Comparison of ENCODE assay signal across 20 cellular contexts in genomic region chr18:34509879-34510586, GRCh38.
A peak's percentile ranks its signal among the peaks of the same experiment; 100 is the strongest.
DNase-seq lines count a peak whose midpoint lies in the region; ATAC-seq, FAIRE-seq and TF ChIP-seq lines count a peak whose summit lies in the region.
"Had no signal": no experiment of that assay in that cellular context is flagged by ENCODE, and none has a peak within 500 bp of the region (broad histone marks: within the 10 kb centered on the region; RNA-seq: fewer than 3 reads in every experiment).

No MANE protein-coding gene starts in this region.

- peaks cover 15% of the 10 kb centered on the region for H3K4me1 ChIP-seq in BLaER1
- H3K4me1 ChIP-seq in H1 (replicated peaks in 1 of 4; ENCODE audit: control insufficient read depth in 3 of 4, insufficient read depth in 4 of 4, low read length in 3 of 4): peaks cover 0 to 10% (median 5%) of the 10 kb centered on the region in 4 experiments; a peak in 3 of 7 replicates

- WGBS in H1 (ENCODE audit: extremely low coverage in 1 of 2, insufficient coverage in 1 of 2, insufficient read length in 1 of 2, insufficient replicate concordance in 2 of 2, low coverage in 1 of 2, low lambda C conversion rate in 2 of 2, missing lambda C conversion rate in 1 of 2), 2 experiments: 94% methylated on average over 7 of the region's 7 CpGs; no CpG with 5 or more reads in 1 of the 2 experiments

- POLR2A ChIA-PET in H1 (lab: Charles Lee; ENCODE audit: partially characterized antibody): no interaction called here
- POLR2A ChIA-PET in naive thymus-derived CD8-positive, alpha-beta T cell (lab: Charles Lee): no interaction called here

- H2AFZ ChIP-seq in H1 (ENCODE audit: low read length): no peak overlapping the region

- H3K27me3 ChIP-seq in BLaER1 (no peaks in the 10 kb centered on the region), H1 (replicated peaks in 1 of 4; ENCODE audit: control insufficient read depth in 3 of 4, extremely low read depth in 1 of 4, insufficient read depth in 3 of 4, low read length in 3 of 4) (no peaks in the 10 kb centered on the region)

- H2BK12ac ChIP-seq in H1 (ENCODE audit: low read depth, low read length): no peak overlapping the region

- no peaks in the 10 kb centered on the region for H3K27me3 Mint-ChIP-seq in naive thymus-derived CD8-positive, alpha-beta T cell
- H3K27me3 Mint-ChIP-seq: B cell had no signal

- no peak for ATAC-seq in HG02840 (IDR thresholded peaks at IDR 0.05; ENCODE audit: low FRiP score, unreplicated experiment)
- ATAC-seq in naive thymus-derived CD8-positive, alpha-beta T cell: no peak
- ATAC-seq: HepG2, PC-3 had no signal

- H3K23ac ChIP-seq in H1 (ENCODE audit: insufficient read length): no peak overlapping the region

- H3K36me3 ChIP-seq in BLaER1 (no peaks in the 10 kb centered on the region), H1 (ENCODE audit: control insufficient read depth in 2 of 4, insufficient read depth in 4 of 4, low read length in 3 of 4) (no peaks in the 10 kb centered on the region; a peak in 1 of 8 replicates)

- no peak overlapping the region for H4K91ac ChIP-seq in H1 (replicated peaks; ENCODE audit: insufficient read length, low read length)

- H2BK5ac ChIP-seq in H1 (ENCODE audit: low read depth, low read length): no peak overlapping the region

- H3K79me2 ChIP-seq in H1 (ENCODE audit: control insufficient read depth in 1 of 2, insufficient read depth in 2 of 2, low read length in 2 of 2): peaks cover 0 to 9% of the 10 kb centered on the region in 2 experiments; a peak in 1 of 4 replicates

- H3K36me3 Mint-ChIP-seq in naive thymus-derived CD8-positive, alpha-beta T cell: peaks cover 0 to 3% (median 0%) of the 10 kb centered on the region in 3 donors

- H3K4me3 Mint-ChIP-seq in naive thymus-derived CD8-positive, alpha-beta T cell: no peak overlapping the region
- H3K4me3 Mint-ChIP-seq: B cell, H9 had no signal

- no peak overlapping the region for H3K4ac ChIP-seq in H1 (replicated peaks; ENCODE audit: insufficient read length, low read depth, low read length)

- H3K9me3 Mint-ChIP-seq in naive thymus-derived CD8-positive, alpha-beta T cell: peaks cover 0 to 12% (median 3%) of the 10 kb centered on the region in 9 donors

- H2AK5ac ChIP-seq in H1 (ENCODE audit: low read depth, low read length): 0 out of 2 replicates have a peak overlapping the region, but pooled peaks have one; percentile 46

- no peaks in the 10 kb centered on the region for H3K4me1 Mint-ChIP-seq in naive thymus-derived CD8-positive, alpha-beta T cell
- H3K4me1 Mint-ChIP-seq: B cell had no signal

- H3K9me3 ChIP-seq in BLaER1 (peaks cover 2% of the 10 kb centered on the region), H1 (ENCODE audit: insufficient read depth in 2 of 2, low read depth in 1 of 2, low read length in 1 of 2) (peaks cover 0 to 6% of the 10 kb centered on the region in 2 experiments; a peak in 1 of 4 replicates)

- H3K27ac ChIP-seq in BLaER1 (no peak overlapping the region), H1 (ENCODE audit: low read depth, low read length) (no peak overlapping the region)

- CTCF ChIA-PET in H1 (lab: Charles Lee; ENCODE audit: partially characterized antibody): interaction anchor here (0.6 to 1.8 kb wide), 8 partner anchors 18 to 638 kb away, joined by 3 to 6 read pairs (median 3); no protein-coding TSS in a partner anchor

- no peak for TF ChIP-seq EP300 in H1 (IDR thresholded peaks at IDR 0.05; ENCODE audit: borderline replicate concordance in 1 of 2, low read depth in 2 of 2, low read length in 2 of 2)

- no peak overlapping the region for H3K4me3 ChIP-seq in BLaER1
- H3K4me3 ChIP-seq in H1 (ENCODE audit: extremely low read depth in 1 of 4, insufficient read depth in 2 of 4, low read depth in 3 of 4, low read length in 4 of 4): no peak overlapping the region

- TF ChIP-seq RAD21 in H1 (IDR thresholded peaks at IDR 0.05 in 1 of 2, conservative IDR thresholded peaks at IDR 0.05 in 1 of 2; ENCODE audit: low read depth in 2 of 2, low read length in 2 of 2): no peak

- H3K23me2 ChIP-seq in H1 (ENCODE audit: low read depth, low read length): no peaks in the 10 kb centered on the region

- H3K56ac ChIP-seq in H1 (replicated peaks; ENCODE audit: insufficient read length, low read depth, low read length): no peak overlapping the region

- H3K9ac ChIP-seq in BLaER1 (no peak overlapping the region), H1 (replicated peaks in 1 of 4; ENCODE audit: extremely low read depth in 1 of 4, low read depth in 3 of 4, low read length in 3 of 4) (no peak overlapping the region)

- H2BK120ac ChIP-seq in H1 (replicated peaks; ENCODE audit: low read depth, low read length): no peak overlapping the region

- no peaks in the 10 kb centered on the region for H3K79me1 ChIP-seq in H1 (ENCODE audit: low read depth, low read length)

- no peak overlapping the region for H3K14ac ChIP-seq in H1 (ENCODE audit: insufficient read length)

- H2BK15ac ChIP-seq in H1 (ENCODE audit: low read length): no peak overlapping the region

- peak; percentile 29 for FAIRE-seq in D721Med (lab: Jason Lieb, UNC)
- FAIRE-seq in H1 (lab: Jason Lieb, UNC): no peak
- FAIRE-seq: GM19239, HepG2 had no signal

- H4K20me1 ChIP-seq in BLaER1 (no peaks in the 10 kb centered on the region), H1 (replicated peaks in 1 of 2; ENCODE audit: control insufficient read depth in 1 of 2, insufficient read depth in 2 of 2, low read length in 2 of 2) (no peaks in the 10 kb centered on the region)

- DNase-seq in D721Med (ENCODE audit: insufficient read length, low spot score) (no peak), H4 (ENCODE audit: low spot score) (peak; percentile 8), H1 (ENCODE audit: low read depth in 1 of 2, low spot score in 2 of 2) (no peak)
- no peak for DNase-seq in stimulated activated CD8-positive, alpha-beta memory T cell treated with anti-CD3 and anti-CD28 coated beads, Interleukin-4, amount 100 ng/mL, for 48 hours
- no peak for DNase-seq in naive thymus-derived CD8-positive, alpha-beta T cell
- DNase-seq: H9, Kasumi-1, MV-4-11, NCI-H1105, NCI-H1436 treated with DMSO at 0.1 percent for 48 hours, NCI-H187 treated with DMSO at 0.1 percent for 48 hours, NCI-H345, NCI-H510A treated with DMSO at 0.1 percent for 48 hours, PC-3, T-helper 1 cell had no signal

- peak overlapping the region; percentile 1; the same call in 1 of the 2 replicates for H3K4me2 ChIP-seq in BLaER1
- no peak overlapping the region for H3K4me2 ChIP-seq in H1 (ENCODE audit: insufficient read depth in 1 of 2, low read depth in 2 of 2, low read length in 2 of 2)

- no peak overlapping the region for H3K18ac ChIP-seq in H1 (ENCODE audit: extremely low read depth, low read length)

- no peak overlapping the region for H2BK20ac ChIP-seq in H1 (ENCODE audit: low read length)

- no peak for TF ChIP-seq POLR2A in H1 (IDR thresholded peaks at IDR 0.05; ENCODE audit: control extremely low read depth in 1 of 2, low read depth in 2 of 2, low read length in 2 of 2)

- H3K27ac Mint-ChIP-seq in naive thymus-derived CD8-positive, alpha-beta T cell: no peak overlapping the region
- H3K27ac Mint-ChIP-seq: B cell, H9 had no signal

- TF ChIP-seq CTCF in D721Med (IDR thresholded peaks at IDR 0.05; ENCODE audit: insufficient read depth, missing control alignments) (no peak), H1 (IDR thresholded peaks at IDR 0.05; ENCODE audit: control extremely low read depth in 1 of 3, insufficient read depth in 1 of 3, low read depth in 1 of 3, low read length in 3 of 3) (no peak)

- H4K5ac ChIP-seq in H1 (ENCODE audit: insufficient read length, low read depth, low read length): no peak overlapping the region

- H4K8ac ChIP-seq in H1 (ENCODE audit: extremely low read depth, insufficient read depth, low read length): no peak overlapping the region

TF ChIP-seq in H1, 55 proteins besides CTCF, POLR2A, EP300 and RAD21:
- no peak for TF ChIP-seq RBBP5 (IDR thresholded peaks at IDR 0.05; ENCODE audit: borderline replicate concordance, low read depth, low read length)
- TF ChIP-seq TAF1 (IDR thresholded peaks at IDR 0.05; ENCODE audit: low read depth, low read length): no peak
- TF ChIP-seq SIN3A (conservative IDR thresholded peaks at IDR 0.05 in 1 of 2, IDR thresholded peaks at IDR 0.05 in 1 of 2; ENCODE audit: low read depth in 1 of 2, low read length in 2 of 2): no peak
- TF ChIP-seq KDM5A (IDR thresholded peaks at IDR 0.05; ENCODE audit: low read length): no peak
- no peak for TF ChIP-seq CEBPB (IDR thresholded peaks at IDR 0.05; ENCODE audit: low read depth, low read length)
- TF ChIP-seq TAF7 (optimal IDR thresholded peaks at IDR 0.05; ENCODE audit: borderline replicate concordance, low read depth, low read length): no peak
- no peak for TF ChIP-seq TCF12 (IDR thresholded peaks at IDR 0.05; ENCODE audit: low read depth, low read length)
- no peak for TF ChIP-seq E2F6 (IDR thresholded peaks at IDR 0.05)
- no peak for TF ChIP-seq GABPA (IDR thresholded peaks at IDR 0.05; ENCODE audit: borderline replicate concordance, insufficient read depth, low read length)
- no peak for TF ChIP-seq POU5F1 (IDR thresholded peaks at IDR 0.05; ENCODE audit: low read depth, low read length)
- TF ChIP-seq MAFK (IDR thresholded peaks at IDR 0.05; ENCODE audit: low read depth, low read length): no peak
